In genomic region chr4:108171541-108172230, GRCh38 we compare ENCODE assay signal across 8 cellular contexts. TPM values are rescaled to one million over a fixed set of nuclear protein-coding genes. Genes with fewer than 3 reads are reported as not detected.
DNase-seq lines count a peak whose midpoint lies in the region; ATAC-seq and TF ChIP-seq lines count a peak whose summit lies in the region.

No MANE protein-coding gene starts in this region.

- H3K4me1 Mint-ChIP-seq in Caco-2 (ENCODE audit: low read depth, unreplicated experiment) = peaks cover 10% of the 10 kb centered on the region

- no peak overlapping the region for H3K27ac Mint-ChIP-seq in Caco-2 (ENCODE audit: unreplicated experiment)

- H3K27me3 ChIP-seq in Caco-2 (replicated peaks; ENCODE audit: control insufficient read depth, insufficient read depth, low read length) = no peaks in the 10 kb centered on the region; the same call in 1 of the 2 replicates

- no TSS peak for BruUV-seq in Caco-2 (replicated peaks; lab: Mats Ljungman, UMichigan)

- POLR2A ChIA-PET in Caco-2 (lab: Charles Lee) = no interaction called here

- ATAC-seq in sciatic nerve (no peak), GM19023 (IDR thresholded peaks at IDR 0.05; ENCODE audit: unreplicated experiment) (no peak)

- H3K36me3 Mint-ChIP-seq in Caco-2 (ENCODE audit: insufficient read depth, unreplicated experiment) = peaks cover 7% of the 10 kb centered on the region

- H3K4me3 Mint-ChIP-seq in Caco-2 (ENCODE audit: unreplicated experiment) = peak overlapping the region; percentile 29

- no peaks in the 10 kb centered on the region for H3K36me3 ChIP-seq in Caco-2 (ENCODE audit: control insufficient read depth, insufficient read depth, low read length)

- H3K4me3 ChIP-seq in Caco-2 (ENCODE audit: low read depth, low read length) (no peak overlapping the region), coronary artery (peak overlapping the region; percentile 77)

- H3K4me1 ChIP-seq in Caco-2 = peaks cover 10% of the 10 kb centered on the region

- TF ChIP-seq CTCF in Caco-2 (IDR thresholded peaks at IDR 0.05; ENCODE audit: insufficient read depth in 1 of 2, low read depth in 1 of 2, low read length in 1 of 2, severe bottlenecking in 1 of 2, unreplicated experiment in 1 of 2) (no peak), coronary artery (IDR thresholded peaks at IDR 0.05) (no peak)

- H3K27ac ChIP-seq in coronary artery = no peak overlapping the region

- CTCF ChIA-PET in Caco-2 (lab: Charles Lee) = no interaction called here

- DNase-seq in Caco-2 (no peak), T-helper 9 cell (peak; percentile 40), coronary artery (ENCODE audit: low spot score) (no peak), sciatic nerve (ENCODE audit: low spot score) (peak; percentile 70), hypothalamus (lab: John Stamatoyannopoulos, UW) (no peak), NCI-H2171 treated with DMSO at 0.1 percent for 48 hours (lab: John Stamatoyannopoulos, UW) (no peak), NCI-H1092 (lab: John Stamatoyannopoulos, UW) (no peak)

- no peaks in the 10 kb centered on the region for H3K9me3 ChIP-seq in Caco-2

- peaks cover 16% of the 10 kb centered on the region for H3K27me3 Mint-ChIP-seq in Caco-2 (ENCODE audit: insufficient read depth, unreplicated experiment)

- H3K9me3 Mint-ChIP-seq in Caco-2 (ENCODE audit: unreplicated experiment) = no peaks in the 10 kb centered on the region

- intact Hi-C loops in Caco-2 (cut with micrococcal nuclease; ENCODE audit: unreplicated experiment) = loop anchor here (5.0 kb wide), 1 partner anchor 276 kb away; no protein-coding TSS in a partner anchor
- intact Hi-C loops in sciatic nerve (cut with DNase I) = no loop called here

RNA-seq across cellular contexts. Expression of gene LEF1, which starts 3.0 kb away (rescaled TPM):
- total RNA-seq in Caco-2 (2022) (19.3 and 22.3 TPM in 2 replicates), sciatic nerve (10.7 TPM)

Comparison
In these comparisons a context has a peak if more than half of its experiments do, and no peak if none do; other contexts are left out.
1. DNase-seq: peak in T-helper 9 cell (single experiment) and sciatic nerve (single experiment); none in Caco-2 (0 of 2), coronary artery (single experiment), hypothalamus (0 of 51), NCI-H2171 treated with DMSO at 0.1 percent for 48 hours (single experiment) and NCI-H1092 (single experiment).